17 cellular contexts compared by ENCODE assay signal in the genomic region with DNA sequence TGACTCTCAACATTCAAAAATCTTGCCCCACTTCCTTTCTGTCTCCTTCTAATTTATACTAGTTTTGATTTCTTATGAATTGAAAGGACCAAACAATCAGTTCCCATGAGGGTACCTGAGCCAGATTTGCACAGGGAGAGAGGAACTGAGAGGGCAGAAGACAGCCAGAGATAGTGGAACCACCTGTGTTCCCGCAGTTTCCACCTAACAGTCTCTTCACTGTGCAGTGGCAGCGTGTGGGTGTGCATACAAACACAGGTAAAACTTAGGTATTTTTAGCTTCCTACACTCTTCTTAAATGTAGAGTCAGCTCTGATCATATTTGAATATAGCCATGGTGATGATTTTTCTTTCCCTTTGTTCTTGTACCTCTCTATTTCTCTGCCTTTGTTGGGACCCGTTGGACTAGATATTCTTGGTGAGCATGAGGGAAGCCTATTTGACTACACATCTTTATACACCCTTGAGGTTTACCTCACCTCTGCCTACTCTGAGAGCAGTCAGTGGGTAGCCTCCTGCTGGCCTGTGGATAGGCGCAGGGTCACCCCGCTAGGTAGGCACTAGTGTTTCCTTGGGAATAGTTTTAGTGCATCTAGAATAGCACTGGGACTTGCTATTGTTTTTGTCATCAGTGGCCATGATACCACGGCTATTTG. TPM values are rescaled to one million over a fixed set of nuclear protein-coding genes. Genes with fewer than 3 reads are reported as not detected.
A peak's percentile ranks its signal among the peaks of the same experiment; 100 is the strongest.
DNase-seq lines count a peak whose midpoint lies in the region; ATAC-seq and TF ChIP-seq lines count a peak whose summit lies in the region.
"Had no signal": no experiment of that assay in that cellular context is flagged by ENCODE, and none has a peak within 500 bp of the region (broad histone marks: within the 10 kb centered on the region; RNA-seq: fewer than 3 reads in every experiment).

No MANE protein-coding gene starts in this region.

- no peak for TF ChIP-seq CTCF in CD14-positive monocyte (IDR thresholded peaks at IDR 0.05)
- no peak for TF ChIP-seq CTCF in suprapubic skin (IDR thresholded peaks at IDR 0.05)

- peaks cover 4 to 8% (median 4%) of the 10 kb centered on the region in 3 donors for H3K27me3 Mint-ChIP-seq in CD14-positive monocyte (ENCODE audit: low read depth in 3 of 3)

- no peaks in the 10 kb centered on the region for H3K27me3 ChIP-seq in suprapubic skin
- H3K27me3 ChIP-seq: BLaER1 had no signal

- peaks cover 10% of the 10 kb centered on the region for H3K4me1 Mint-ChIP-seq in CD14-positive monocyte
- H3K4me1 Mint-ChIP-seq: naive thymus-derived CD8-positive, alpha-beta T cell had no signal

- no peak overlapping the region for H3K4me3 Mint-ChIP-seq in CD14-positive monocyte
- H3K4me3 Mint-ChIP-seq: activated naive CD4-positive, alpha-beta T cell treated with anti-CD3 and anti-CD28 coated beads for 36 hours; HFFc6; naive thymus-derived CD8-positive, alpha-beta T cell had no signal

- WGBS in suprapubic skin, result 85% methylated on average over 6 of the region's 6 CpGs

- H3K36me3 Mint-ChIP-seq in CD14-positive monocyte, result no peaks in the 10 kb centered on the region
- H3K36me3 Mint-ChIP-seq: naive thymus-derived CD8-positive, alpha-beta T cell had no signal

- H3K9me3 ChIP-seq in suprapubic skin, result no peaks in the 10 kb centered on the region
- H3K9me3 ChIP-seq: BLaER1 had no signal

- TF ChIP-seq EP300 in suprapubic skin (IDR thresholded peaks at IDR 0.05), result no peak

- intact Hi-C loops in head of caudate nucleus (cut with DNase I) (no loop called here), CD14-positive monocyte (cut with micrococcal nuclease) (no loop called here)

- no peak for TF ChIP-seq POLR2A in suprapubic skin (IDR thresholded peaks at IDR 0.05)

- H3K27ac ChIP-seq in suprapubic skin, result no peak overlapping the region
- H3K27ac ChIP-seq: BLaER1, HL-60, KMS-11, VCaP had no signal

- peaks cover 16% of the 10 kb centered on the region for H3K4me1 ChIP-seq in suprapubic skin

- peak; percentile 71 for ATAC-seq in GM18867 (IDR thresholded peaks at IDR 0.05; ENCODE audit: unreplicated experiment)
- ATAC-seq in GM21528 (IDR thresholded peaks at IDR 0.05; ENCODE audit: low FRiP score, unreplicated experiment), result peak; percentile 63
- ATAC-seq in HG03095 (IDR thresholded peaks at IDR 0.05; ENCODE audit: unreplicated experiment), result peak; percentile 70
- ATAC-seq: naive thymus-derived CD8-positive, alpha-beta T cell had no signal

- H3K4me3 ChIP-seq in suprapubic skin, result no peak overlapping the region
- H3K4me3 ChIP-seq: BLaER1 had no signal

- no peak overlapping the region for H3K27ac Mint-ChIP-seq in CD14-positive monocyte
- H3K27ac Mint-ChIP-seq: activated naive CD4-positive, alpha-beta T cell treated with anti-CD3 and anti-CD28 coated beads for 36 hours; HFFc6; naive thymus-derived CD8-positive, alpha-beta T cell had no signal

- H3K36me3 ChIP-seq in suprapubic skin, result no peaks in the 10 kb centered on the region
- H3K36me3 ChIP-seq: BLaER1 had no signal

- peak in 38 of 42 donors; percentile 14 to 90 (median 60) for DNase-seq in head of caudate nucleus
- DNase-seq in NCI-H2196 treated with DMSO at 0.1 percent for 48 hours (lab: John Stamatoyannopoulos, UW; ENCODE audit: unreplicated experiment), result no peak
- DNase-seq in CD14-positive monocyte (ENCODE audit: low spot score), result no peak
- no peak for DNase-seq in suprapubic skin (ENCODE audit: low spot score in 2 of 2)
- DNase-seq: activated naive CD4-positive, alpha-beta T cell treated with anti-CD3 and anti-CD28 coated beads for 36 hours; foreskin fibroblast; HFFc6; naive thymus-derived CD8-positive, alpha-beta T cell; NCI-H1436; stimulated activated CD4-positive, alpha-beta T cell treated with anti-CD3 and anti-CD28 coated beads, Interleukin-15, amount 100 ng/mL, for 24 hours had no signal

- no peaks in the 10 kb centered on the region for H3K9me3 Mint-ChIP-seq in CD14-positive monocyte
- H3K9me3 Mint-ChIP-seq: activated naive CD4-positive, alpha-beta T cell treated with anti-CD3 and anti-CD28 coated beads for 36 hours; HFFc6; naive thymus-derived CD8-positive, alpha-beta T cell had no signal

RNA-seq across cellular contexts. Expression of gene MAP3K13, which starts 58.8 kb away (rescaled TPM):
- polyA plus RNA-seq in CD14-positive monocyte, result 10 to 100 TPM; 30.9 to 34.2 TPM
- 10 to 100 TPM; 18.0 to 19.6 (median 18.6) TPM for total RNA-seq in suprapubic skin

Comparison
In these comparisons a context has a peak if more than half of its experiments do, and no peak if none do; other contexts are left out.
1. DNase-seq: peak in head of caudate nucleus (38 of 42); none in NCI-H2196 treated with DMSO at 0.1 percent for 48 hours (single experiment), CD14-positive monocyte (single experiment) and suprapubic skin (0 of 2).
2. Peak in every context shown above with its lines, with median percentiles within 50 percentile points of each other: ATAC-seq.